Comparison of ENCODE assay signal across 1 cellular context in genomic region chr15:40754883-40755815, GRCh38.
TF ChIP-seq lines count a peak whose summit lies in the region.

Gene RMDN3, minus strand, starts transcription at chr15:40755254. Its CDS starts 471 bp downstream, at chr15:40754783.

TF ChIP-seq in K562, 482 proteins besides CTCF, POLR2A, EP300 and RAD21 (continued from another document and continues in another):
- no peak; the same call in 1 of the 2 replicates for TF ChIP-seq HMGXB4 (CRISPR knock-in tag; IDR thresholded peaks at IDR 0.05)
- no peak for TF ChIP-seq U2AF2 (optimal IDR thresholded peaks at IDR 0.05; ENCODE audit: low read depth, low read length)
- no peak for TF ChIP-seq ZBTB8A (IDR thresholded peaks at IDR 0.05; ENCODE audit: partially characterized antibody)
- TF ChIP-seq ZBTB12 (CRISPR knock-in tag; IDR thresholded peaks at IDR 0.05): peak; percentile 99
- TF ChIP-seq, protein P1, sequence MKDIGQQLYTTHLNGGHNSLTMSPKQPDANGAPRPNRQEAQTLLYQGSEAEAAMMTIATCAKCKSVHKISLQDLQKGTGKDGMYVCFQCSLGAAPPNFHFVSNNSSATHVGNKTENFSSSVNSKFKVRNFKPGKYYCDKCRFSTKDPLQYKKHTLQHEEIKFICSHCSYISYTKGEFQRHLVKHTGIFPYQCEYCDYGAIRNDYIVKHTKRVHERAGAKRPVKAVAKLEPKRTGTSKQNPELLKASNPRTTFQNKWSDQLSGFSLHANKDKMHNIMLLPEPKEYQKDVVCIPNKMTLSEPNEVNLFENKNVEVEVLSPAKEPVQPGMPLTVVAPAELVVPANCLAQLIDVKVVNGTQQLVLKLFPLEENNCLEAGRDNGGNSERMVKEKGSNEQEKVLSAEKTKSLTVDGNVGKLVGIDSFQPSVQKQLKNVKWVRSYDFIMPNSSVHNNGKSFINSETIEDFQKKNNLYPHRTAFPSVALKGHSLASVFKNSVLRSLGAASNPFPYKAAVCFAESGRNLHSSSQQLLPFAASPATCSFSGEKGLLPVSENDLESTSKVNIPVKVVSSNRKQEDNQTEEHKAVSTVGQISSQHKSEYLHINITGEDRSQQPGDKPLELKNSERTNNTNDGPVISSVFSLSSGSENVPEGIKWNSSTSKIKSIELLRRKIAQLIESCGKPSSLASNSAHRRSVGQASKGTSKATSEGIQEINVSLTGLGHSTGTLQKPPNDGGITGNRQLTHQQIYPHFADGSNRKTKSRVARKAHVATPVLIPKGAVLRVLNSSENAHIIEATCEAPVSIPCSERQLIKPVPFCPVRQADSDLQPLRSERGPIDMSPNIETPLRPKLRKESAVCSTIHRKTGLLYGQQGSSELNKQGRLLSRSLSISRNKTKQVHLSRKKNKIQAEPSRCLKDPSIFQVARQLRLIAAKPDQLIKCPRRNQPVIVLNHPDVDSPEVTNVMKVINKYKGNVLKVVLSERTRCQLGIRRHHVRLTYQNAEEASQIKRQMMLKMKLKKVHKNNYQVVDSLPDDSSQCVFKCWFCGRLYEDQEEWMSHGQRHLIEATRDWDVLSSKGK (CRISPR knock-in tag; IDR thresholded peaks at IDR 0.05): no peak
- TF ChIP-seq ESRRA (IDR thresholded peaks at IDR 0.05; ENCODE audit: borderline replicate concordance, low read depth): peak; percentile 80; the same call in 1 of the 2 replicates
- no peak for TF ChIP-seq RFX7 (CRISPR knock-in tag; IDR thresholded peaks at IDR 0.05)
- TF ChIP-seq PCBP1 (IDR thresholded peaks at IDR 0.05; ENCODE audit: low read depth, low read length, poor library complexity, severe bottlenecking): peak; percentile 36
- 0 out of 2 replicates have a peak, but pooled peaks have one; percentile 53 for TF ChIP-seq RNF2 (IDR thresholded peaks at IDR 0.05)
- no peak for TF ChIP-seq ARNT (IDR thresholded peaks at IDR 0.05)
- no peak for TF ChIP-seq SMAD3 (CRISPR knock-in tag; conservative IDR thresholded peaks at IDR 0.05)
- no peak for TF ChIP-seq ETV6 (IDR thresholded peaks at IDR 0.05; ENCODE audit: borderline replicate concordance in 1 of 2, low read depth in 2 of 2, low read length in 1 of 2)
- no peak for TF ChIP-seq ETV6 (CRISPR knock-in tag; IDR thresholded peaks at IDR 0.05; ENCODE audit: borderline replicate concordance)
- no peak for TF ChIP-seq FOXJ3 (CRISPR knock-in tag; IDR thresholded peaks at IDR 0.05)
- no peak for TF ChIP-seq MEF2A (IDR thresholded peaks at IDR 0.05; ENCODE audit: control insufficient read depth, low read depth, low read length)
- peak; percentile 53; the same call in 1 of the 2 replicates for TF ChIP-seq CC2D1A (IDR thresholded peaks at IDR 0.05)
- peak; percentile 78; the same call in 1 of the 2 replicates for TF ChIP-seq MTA3 (IDR thresholded peaks at IDR 0.05; ENCODE audit: borderline replicate concordance)
- TF ChIP-seq KAT2B (IDR thresholded peaks at IDR 0.05; ENCODE audit: low read depth, low read length): peak; percentile 61
- TF ChIP-seq, protein P2, sequence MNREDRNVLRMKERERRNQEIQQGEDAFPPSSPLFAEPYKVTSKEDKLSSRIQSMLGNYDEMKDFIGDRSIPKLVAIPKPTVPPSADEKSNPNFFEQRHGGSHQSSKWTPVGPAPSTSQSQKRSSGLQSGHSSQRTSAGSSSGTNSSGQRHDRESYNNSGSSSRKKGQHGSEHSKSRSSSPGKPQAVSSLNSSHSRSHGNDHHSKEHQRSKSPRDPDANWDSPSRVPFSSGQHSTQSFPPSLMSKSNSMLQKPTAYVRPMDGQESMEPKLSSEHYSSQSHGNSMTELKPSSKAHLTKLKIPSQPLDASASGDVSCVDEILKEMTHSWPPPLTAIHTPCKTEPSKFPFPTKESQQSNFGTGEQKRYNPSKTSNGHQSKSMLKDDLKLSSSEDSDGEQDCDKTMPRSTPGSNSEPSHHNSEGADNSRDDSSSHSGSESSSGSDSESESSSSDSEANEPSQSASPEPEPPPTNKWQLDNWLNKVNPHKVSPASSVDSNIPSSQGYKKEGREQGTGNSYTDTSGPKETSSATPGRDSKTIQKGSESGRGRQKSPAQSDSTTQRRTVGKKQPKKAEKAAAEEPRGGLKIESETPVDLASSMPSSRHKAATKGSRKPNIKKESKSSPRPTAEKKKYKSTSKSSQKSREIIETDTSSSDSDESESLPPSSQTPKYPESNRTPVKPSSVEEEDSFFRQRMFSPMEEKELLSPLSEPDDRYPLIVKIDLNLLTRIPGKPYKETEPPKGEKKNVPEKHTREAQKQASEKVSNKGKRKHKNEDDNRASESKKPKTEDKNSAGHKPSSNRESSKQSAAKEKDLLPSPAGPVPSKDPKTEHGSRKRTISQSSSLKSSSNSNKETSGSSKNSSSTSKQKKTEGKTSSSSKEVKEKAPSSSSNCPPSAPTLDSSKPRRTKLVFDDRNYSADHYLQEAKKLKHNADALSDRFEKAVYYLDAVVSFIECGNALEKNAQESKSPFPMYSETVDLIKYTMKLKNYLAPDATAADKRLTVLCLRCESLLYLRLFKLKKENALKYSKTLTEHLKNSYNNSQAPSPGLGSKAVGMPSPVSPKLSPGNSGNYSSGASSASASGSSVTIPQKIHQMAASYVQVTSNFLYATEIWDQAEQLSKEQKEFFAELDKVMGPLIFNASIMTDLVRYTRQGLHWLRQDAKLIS (CRISPR knock-in tag; IDR thresholded peaks at IDR 0.05): no peak
- TF ChIP-seq GABPB1 (CRISPR knock-in tag; IDR thresholded peaks at IDR 0.05): peak; percentile 43; the same call in 1 of the 2 replicates
- peak in 1 of 2 experiments; percentile 27; a peak in 1 of 4 replicates for TF ChIP-seq SIX5 (IDR thresholded peaks at IDR 0.05; ENCODE audit: borderline replicate concordance in 1 of 2, insufficient read depth in 1 of 2, low read depth in 1 of 2, low read length in 2 of 2)
- TF ChIP-seq FOSL1 (tag; conservative IDR thresholded peaks at IDR 0.05): peak; percentile 19; the same call in 1 of the 2 replicates
- no peak for TF ChIP-seq ILF3 (IDR thresholded peaks at IDR 0.05; ENCODE audit: borderline replicate concordance)
- no peak for TF ChIP-seq ZNF140 (CRISPR knock-in tag; IDR thresholded peaks at IDR 0.05)
- TF ChIP-seq SAFB (IDR thresholded peaks at IDR 0.05; ENCODE audit: borderline replicate concordance, low read depth, low read length): no peak
- no peak for TF ChIP-seq MIER1 (IDR thresholded peaks at IDR 0.05; ENCODE audit: low read depth)
- TF ChIP-seq CHCHD3 (CRISPR knock-in tag; IDR thresholded peaks at IDR 0.05): no peak
- TF ChIP-seq, protein P3, sequence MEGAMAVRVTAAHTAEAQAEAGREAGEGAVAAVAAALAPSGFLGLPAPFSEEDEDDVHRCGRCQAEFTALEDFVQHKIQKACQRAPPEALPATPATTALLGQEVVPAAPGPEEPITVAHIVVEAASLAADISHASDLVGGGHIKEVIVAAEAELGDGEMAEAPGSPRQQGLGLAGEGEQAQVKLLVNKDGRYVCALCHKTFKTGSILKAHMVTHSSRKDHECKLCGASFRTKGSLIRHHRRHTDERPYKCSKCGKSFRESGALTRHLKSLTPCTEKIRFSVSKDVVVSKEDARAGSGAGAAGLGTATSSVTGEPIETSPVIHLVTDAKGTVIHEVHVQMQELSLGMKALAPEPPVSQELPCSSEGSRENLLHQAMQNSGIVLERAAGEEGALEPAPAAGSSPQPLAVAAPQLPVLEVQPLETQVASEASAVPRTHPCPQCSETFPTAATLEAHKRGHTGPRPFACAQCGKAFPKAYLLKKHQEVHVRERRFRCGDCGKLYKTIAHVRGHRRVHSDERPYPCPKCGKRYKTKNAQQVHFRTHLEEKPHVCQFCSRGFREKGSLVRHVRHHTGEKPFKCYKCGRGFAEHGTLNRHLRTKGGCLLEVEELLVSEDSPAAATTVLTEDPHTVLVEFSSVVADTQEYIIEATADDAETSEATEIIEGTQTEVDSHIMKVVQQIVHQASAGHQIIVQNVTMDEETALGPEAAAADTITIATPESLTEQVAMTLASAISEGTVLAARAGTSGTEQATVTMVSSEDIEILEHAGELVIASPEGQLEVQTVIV (CRISPR knock-in tag; IDR thresholded peaks at IDR 0.05; ENCODE audit: borderline replicate concordance): no peak
- TF ChIP-seq, protein P4, sequence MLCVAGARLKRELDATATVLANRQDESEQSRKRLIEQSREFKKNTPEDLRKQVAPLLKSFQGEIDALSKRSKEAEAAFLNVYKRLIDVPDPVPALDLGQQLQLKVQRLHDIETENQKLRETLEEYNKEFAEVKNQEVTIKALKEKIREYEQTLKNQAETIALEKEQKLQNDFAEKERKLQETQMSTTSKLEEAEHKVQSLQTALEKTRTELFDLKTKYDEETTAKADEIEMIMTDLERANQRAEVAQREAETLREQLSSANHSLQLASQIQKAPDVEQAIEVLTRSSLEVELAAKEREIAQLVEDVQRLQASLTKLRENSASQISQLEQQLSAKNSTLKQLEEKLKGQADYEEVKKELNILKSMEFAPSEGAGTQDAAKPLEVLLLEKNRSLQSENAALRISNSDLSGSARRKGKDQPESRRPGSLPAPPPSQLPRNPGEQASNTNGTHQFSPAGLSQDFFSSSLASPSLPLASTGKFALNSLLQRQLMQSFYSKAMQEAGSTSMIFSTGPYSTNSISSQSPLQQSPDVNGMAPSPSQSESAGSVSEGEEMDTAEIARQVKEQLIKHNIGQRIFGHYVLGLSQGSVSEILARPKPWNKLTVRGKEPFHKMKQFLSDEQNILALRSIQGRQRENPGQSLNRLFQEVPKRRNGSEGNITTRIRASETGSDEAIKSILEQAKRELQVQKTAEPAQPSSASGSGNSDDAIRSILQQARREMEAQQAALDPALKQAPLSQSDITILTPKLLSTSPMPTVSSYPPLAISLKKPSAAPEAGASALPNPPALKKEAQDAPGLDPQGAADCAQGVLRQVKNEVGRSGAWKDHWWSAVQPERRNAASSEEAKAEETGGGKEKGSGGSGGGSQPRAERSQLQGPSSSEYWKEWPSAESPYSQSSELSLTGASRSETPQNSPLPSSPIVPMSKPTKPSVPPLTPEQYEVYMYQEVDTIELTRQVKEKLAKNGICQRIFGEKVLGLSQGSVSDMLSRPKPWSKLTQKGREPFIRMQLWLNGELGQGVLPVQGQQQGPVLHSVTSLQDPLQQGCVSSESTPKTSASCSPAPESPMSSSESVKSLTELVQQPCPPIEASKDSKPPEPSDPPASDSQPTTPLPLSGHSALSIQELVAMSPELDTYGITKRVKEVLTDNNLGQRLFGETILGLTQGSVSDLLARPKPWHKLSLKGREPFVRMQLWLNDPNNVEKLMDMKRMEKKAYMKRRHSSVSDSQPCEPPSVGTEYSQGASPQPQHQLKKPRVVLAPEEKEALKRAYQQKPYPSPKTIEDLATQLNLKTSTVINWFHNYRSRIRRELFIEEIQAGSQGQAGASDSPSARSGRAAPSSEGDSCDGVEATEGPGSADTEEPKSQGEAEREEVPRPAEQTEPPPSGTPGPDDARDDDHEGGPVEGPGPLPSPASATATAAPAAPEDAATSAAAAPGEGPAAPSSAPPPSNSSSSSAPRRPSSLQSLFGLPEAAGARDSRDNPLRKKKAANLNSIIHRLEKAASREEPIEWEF (CRISPR knock-in tag; IDR thresholded peaks at IDR 0.05): no peak
- TF ChIP-seq ZNF695 (CRISPR knock-in tag; IDR thresholded peaks at IDR 0.05): no peak
- no peak for TF ChIP-seq ARID2 (IDR thresholded peaks at IDR 0.05)
- TF ChIP-seq BRD9 (IDR thresholded peaks at IDR 0.05; ENCODE audit: low read depth, partially characterized antibody): peak; percentile 28
- peak; percentile 91 for TF ChIP-seq NKRF (IDR thresholded peaks at IDR 0.05; ENCODE audit: borderline replicate concordance)
- peak; percentile 68; the same call in 1 of the 2 replicates for TF ChIP-seq THAP12 (CRISPR knock-in tag; IDR thresholded peaks at IDR 0.05)
